ENCODE assay signal across 8 cellular contexts in genomic region chr15:66292261-66293084, GRCh38. TPM values are rescaled to one million over a fixed set of nuclear protein-coding genes. Genes with fewer than 3 reads are reported as not detected.
A peak's percentile ranks its signal among the peaks of the same experiment; 100 is the strongest.
DNase-seq lines count a peak whose midpoint lies in the region; ATAC-seq lines count a peak whose summit lies in the region.

No MANE protein-coding gene starts in this region.

- no peaks in the 10 kb centered on the region for H3K36me3 ChIP-seq in CD8-positive, alpha-beta memory T cell (ENCODE audit: insufficient read depth, low read length)
- H3K36me3 ChIP-seq in effector memory CD4-positive, alpha-beta T cell (ENCODE audit: control insufficient read depth, insufficient read depth, low read length): no peaks in the 10 kb centered on the region
- peaks cover 3% of the 10 kb centered on the region for H3K36me3 ChIP-seq in neuron (ENCODE audit: insufficient read depth, low read length)

- CTCF ChIA-PET in CD8-positive, alpha-beta memory T cell (lab: Charles Lee): interaction anchor here (0.9 to 3.7 kb wide), 2 partner anchors 206 to 423 kb away, joined by 3 to 25 read pairs; partner anchors contain the start of genes RAB11A and SNAPC5

- no peaks in the 10 kb centered on the region for H3K27me3 ChIP-seq in CD8-positive, alpha-beta memory T cell (ENCODE audit: insufficient read depth, low read length, poor library complexity, severe bottlenecking)
- no peaks in the 10 kb centered on the region for H3K27me3 ChIP-seq in effector memory CD4-positive, alpha-beta T cell (replicated peaks; ENCODE audit: control insufficient read depth, insufficient read depth, low read length, poor library complexity, severe bottlenecking)
- no peaks in the 10 kb centered on the region for H3K27me3 ChIP-seq in neuron (ENCODE audit: insufficient read depth, low read length)

- no peak overlapping the region for H2AFZ ChIP-seq in neuron (ENCODE audit: low read depth, low read length)

- peak overlapping the region; percentile 83 to 98 (median 86) for H3K4me3 Mint-ChIP-seq in CD8-positive, alpha-beta memory T cell

- no peaks in the 10 kb centered on the region for H3K27me3 Mint-ChIP-seq in CD8-positive, alpha-beta memory T cell

- peaks cover 35% of the 10 kb centered on the region for H3K4me1 ChIP-seq in CD8-positive, alpha-beta memory T cell (ENCODE audit: insufficient read depth, low read length)
- peaks cover 15% of the 10 kb centered on the region for H3K4me1 ChIP-seq in effector memory CD4-positive, alpha-beta T cell (ENCODE audit: control insufficient read depth, insufficient read depth, low read length, poor library complexity, severe bottlenecking)
- H3K4me1 ChIP-seq in neuron (ENCODE audit: insufficient read depth, low read length): peaks cover 21% of the 10 kb centered on the region

- H3K9me3 Mint-ChIP-seq in CD8-positive, alpha-beta memory T cell: no peaks in the 10 kb centered on the region

- peak in 1 of 5 donors; percentile 20 for DNase-seq in CD8-positive, alpha-beta memory T cell
- DNase-seq in NCI-H526 (lab: John Stamatoyannopoulos, UW): peak; percentile 21 to 56
- no peak for DNase-seq in effector memory CD4-positive, alpha-beta T cell
- DNase-seq in GM19238 (ENCODE audit: insufficient read length, low spot score): no peak

- H3K9me3 ChIP-seq in CD8-positive, alpha-beta memory T cell (ENCODE audit: low read length): no peaks in the 10 kb centered on the region
- no peaks in the 10 kb centered on the region for H3K9me3 ChIP-seq in effector memory CD4-positive, alpha-beta T cell (ENCODE audit: control insufficient read depth, low read length)
- H3K9me3 ChIP-seq in neuron (ENCODE audit: low read length): no peaks in the 10 kb centered on the region

- peak overlapping the region; percentile 80 for H3K27ac ChIP-seq in CD8-positive, alpha-beta memory T cell (ENCODE audit: low read depth, low read length)
- H3K27ac ChIP-seq in effector memory CD4-positive, alpha-beta T cell (ENCODE audit: insufficient read depth, low read length, poor library complexity, severe bottlenecking): peak overlapping the region; percentile 89

- H3K27ac Mint-ChIP-seq in CD8-positive, alpha-beta memory T cell: peak overlapping the region; percentile 88 to 98 (median 94)

- H3K4me1 Mint-ChIP-seq in CD8-positive, alpha-beta memory T cell: peaks cover 43 to 60% (median 60%) of the 10 kb centered on the region in 3 donors

- H3K36me3 Mint-ChIP-seq in CD8-positive, alpha-beta memory T cell: peaks cover 0 to 9% (median 0%) of the 10 kb centered on the region in 3 donors

- peak overlapping the region; percentile 70 for H3K4me3 ChIP-seq in CD8-positive, alpha-beta memory T cell (ENCODE audit: low read length)
- peak overlapping the region; percentile 67 for H3K4me3 ChIP-seq in effector memory CD4-positive, alpha-beta T cell (ENCODE audit: insufficient read depth, low read depth, low read length, poor library complexity, severe bottlenecking)
- H3K4me3 ChIP-seq in neuron (ENCODE audit: low read length): peak overlapping the region; percentile 98

- POLR2A ChIA-PET in CD8-positive, alpha-beta memory T cell (lab: Charles Lee): interaction anchor here (0.7 kb wide), 1 partner anchor 422 kb away, joined by 8 read pairs; no protein-coding TSS in a partner anchor

- no peak for ATAC-seq in HG03095 (IDR thresholded peaks at IDR 0.05; ENCODE audit: unreplicated experiment)
- ATAC-seq in GM18909 (IDR thresholded peaks at IDR 0.05; ENCODE audit: poor library complexity, unreplicated experiment): no peak
- no peak for ATAC-seq in HG03039 (IDR thresholded peaks at IDR 0.05; ENCODE audit: unreplicated experiment)

RNA-seq across cellular contexts. Expression of gene DIS3L, which starts 0.9 kb away (rescaled TPM):
- total RNA-seq in CD8-positive, alpha-beta memory T cell: 10 to 100 TPM; 24.7 to 26.5 TPM
- 42.7 TPM for polyA plus RNA-seq in CD8-positive, alpha-beta memory T cell

RNA-seq across cellular contexts. Expression of gene MEGF11, which starts 38.9 kb away (rescaled TPM):
- not detected for total RNA-seq in CD8-positive, alpha-beta memory T cell
- polyA plus RNA-seq in CD8-positive, alpha-beta memory T cell: not detected

Comparison
In these comparisons a context has a peak if more than half of its experiments do, and no peak if none do; other contexts are left out.
1. DNase-seq: peak in NCI-H526 (2 of 2); none in effector memory CD4-positive, alpha-beta T cell (0 of 3) and GM19238 (single experiment).
2. Peak in every context shown above with its lines, with median percentiles within 50 percentile points of each other: H3K4me3 ChIP-seq.